ENCODE assay signal across 8 cellular contexts in genomic region chr11:78310500-78310909, GRCh38.
DNase-seq lines count a peak whose midpoint lies in the region; ATAC-seq, FAIRE-seq and TF ChIP-seq lines count a peak whose summit lies in the region.

No MANE protein-coding gene starts in this region.

- ATAC-seq in GM21737 (IDR thresholded peaks at IDR 0.05; ENCODE audit: unreplicated experiment), result peak; percentile 87

- H3F3A ChIP-seq in MM.1S (ENCODE audit: insufficient read depth, low read length), result peaks cover 12% of the 10 kb centered on the region
- H3F3A ChIP-seq in smooth muscle cell (ENCODE audit: low read depth), result no peaks in the 10 kb centered on the region

- DNase-seq in GM06990 (ENCODE audit: extremely low read depth, insufficient read length) (peak; percentile 79), MM.1S (peak; percentile 96), glutamatergic neuron (no peak), smooth muscle cell (lab: John Stamatoyannopoulos, UW; ENCODE audit: unreplicated experiment) (no peak), RCC 7860 (ENCODE audit: low spot score) (no peak), NCI-H1694 treated with DMSO at 0.1 percent for 48 hours (lab: John Stamatoyannopoulos, UW) (no peak)

- H3K4me1 ChIP-seq in MM.1S (ENCODE audit: low read length), result peaks cover 20% of the 10 kb centered on the region
- H3K4me1 ChIP-seq in liver (ENCODE audit: control insufficient read depth in 4 of 4, insufficient read depth in 4 of 4, low read length in 3 of 4), result peaks cover 3 to 32% (median 23%) of the 10 kb centered on the region in 4 donors
- peaks cover 6% of the 10 kb centered on the region for H3K4me1 ChIP-seq in smooth muscle cell (ENCODE audit: low read depth)

- WGBS in liver, result 23% methylated on average over 6 of the region's 6 CpGs
- WGBS in smooth muscle cell (ENCODE audit: low lambda C conversion rate), result 92% methylated on average over 6 of the region's 6 CpGs

- no peak overlapping the region for H2AFZ ChIP-seq in MM.1S (ENCODE audit: low read length)
- no peak overlapping the region for H2AFZ ChIP-seq in smooth muscle cell (ENCODE audit: low read depth)

- H3K9me3 Mint-ChIP-seq in glutamatergic neuron (ENCODE audit: unreplicated experiment), result no peaks in the 10 kb centered on the region

- H3K9ac ChIP-seq in MM.1S (ENCODE audit: low read length) (peak overlapping the region; percentile 17; the same call in 1 of the 2 replicates), liver (ENCODE audit: low read depth in 1 of 2, low read length in 2 of 2) (no peak overlapping the region), smooth muscle cell (ENCODE audit: low read depth) (no peak overlapping the region)

- H3K36me3 ChIP-seq in GM06990 (ENCODE audit: control insufficient read depth, insufficient read depth, low read length) (no peaks in the 10 kb centered on the region), MM.1S (replicated peaks; ENCODE audit: insufficient read depth, low read length) (no peaks in the 10 kb centered on the region), liver (ENCODE audit: control insufficient read depth in 4 of 4, insufficient read depth in 3 of 4, low read depth in 1 of 4, low read length in 3 of 4) (no peaks in the 10 kb centered on the region), smooth muscle cell (ENCODE audit: low read depth) (no peaks in the 10 kb centered on the region)

- H3K79me2 ChIP-seq in MM.1S (ENCODE audit: low read length) (no peaks in the 10 kb centered on the region), smooth muscle cell (ENCODE audit: low read depth) (peaks cover 91% of the 10 kb centered on the region)

- no peaks in the 10 kb centered on the region for H3K36me3 Mint-ChIP-seq in glutamatergic neuron (ENCODE audit: unreplicated experiment)

- H4K20me1 ChIP-seq in MM.1S (ENCODE audit: insufficient read depth, low read length) (no peaks in the 10 kb centered on the region), smooth muscle cell (ENCODE audit: low read depth) (peaks cover 7% of the 10 kb centered on the region)

- H3K27ac ChIP-seq in MM.1S (ENCODE audit: low read length) (peak overlapping the region; percentile 59; the same call in 1 of the 2 replicates), liver (ENCODE audit: low read depth in 1 of 2, low read length in 2 of 2) (peak overlapping the region in 1 of 2 donors; percentile 24), smooth muscle cell (ENCODE audit: low read depth) (no peak overlapping the region)

- TF ChIP-seq CTCF in GM06990 (IDR thresholded peaks at IDR 0.05; ENCODE audit: insufficient read depth, low read length, poor library complexity, severe bottlenecking) (no peak), MM.1S (IDR thresholded peaks at IDR 0.05; ENCODE audit: low read length) (no peak), liver (IDR thresholded peaks at IDR 0.05; ENCODE audit: low read depth, low read length, missing input control) (no peak), glutamatergic neuron (IDR thresholded peaks at IDR 0.05; ENCODE audit: partially characterized antibody, unreplicated experiment) (no peak), smooth muscle cell (IDR thresholded peaks at IDR 0.05; ENCODE audit: borderline replicate concordance, insufficient read depth, poor library complexity, severe bottlenecking) (no peak)

- no peak overlapping the region for H3K4me3 ChIP-seq in GM06990 (replicated peaks; ENCODE audit: low read depth, low read length)
- peak overlapping the region; percentile 20; the same call in 1 of the 2 replicates for H3K4me3 ChIP-seq in MM.1S (ENCODE audit: low read length)
- no peak overlapping the region for H3K4me3 ChIP-seq in liver (ENCODE audit: low read depth in 1 of 3, low read length in 3 of 3)
- no peak overlapping the region for H3K4me3 ChIP-seq in smooth muscle cell

- no peaks in the 10 kb centered on the region for H3K9me2 ChIP-seq in MM.1S (replicated peaks; ENCODE audit: insufficient read depth, low read length)

- H3K27ac Mint-ChIP-seq in glutamatergic neuron (ENCODE audit: unreplicated experiment), result no peak overlapping the region

- H3K4me2 ChIP-seq in MM.1S (ENCODE audit: low read depth, low read length), result peak overlapping the region; percentile 66
- no peak overlapping the region for H3K4me2 ChIP-seq in smooth muscle cell

- H3K27me3 ChIP-seq in GM06990 (replicated peaks; ENCODE audit: control insufficient read depth, insufficient read depth, low read length) (no peaks in the 10 kb centered on the region), MM.1S (replicated peaks; ENCODE audit: insufficient read depth, low read length) (no peaks in the 10 kb centered on the region), liver (ENCODE audit: control insufficient read depth in 4 of 4, insufficient read depth in 4 of 4, low read length in 3 of 4) (no peaks in the 10 kb centered on the region), smooth muscle cell (ENCODE audit: low read depth) (no peaks in the 10 kb centered on the region)

- TF ChIP-seq RAD21 in liver (IDR thresholded peaks at IDR 0.05), result peak; percentile 9 to 53

- peaks cover 4% of the 10 kb centered on the region for H3K27me3 Mint-ChIP-seq in glutamatergic neuron (ENCODE audit: unreplicated experiment)

- H3K4me3 Mint-ChIP-seq in glutamatergic neuron (ENCODE audit: unreplicated experiment), result no peak overlapping the region

- H3K4me1 Mint-ChIP-seq in glutamatergic neuron (ENCODE audit: low read depth, unreplicated experiment), result peaks cover 16% of the 10 kb centered on the region

- no peaks in the 10 kb centered on the region for H3K9me3 ChIP-seq in MM.1S (replicated peaks; ENCODE audit: insufficient read depth, low read length)
- H3K9me3 ChIP-seq in liver (ENCODE audit: control insufficient read depth in 4 of 4, low read length in 3 of 4), result no peaks in the 10 kb centered on the region
- no peaks in the 10 kb centered on the region for H3K9me3 ChIP-seq in smooth muscle cell (replicated peaks; ENCODE audit: low read depth)

- FAIRE-seq in RCC 7860 (lab: Jason Lieb, UNC), result no peak

TF ChIP-seq in liver, 16 proteins besides CTCF, POLR2A, EP300 and RAD21:
- TF ChIP-seq RXRA (IDR thresholded peaks at IDR 0.05) (peak; percentile 47 to 57), HNF4A (conservative IDR thresholded peaks at IDR 0.05) (peak; percentile 74 to 78), NR2F2 (IDR thresholded peaks at IDR 0.05) (no peak), FOXA1 (IDR thresholded peaks at IDR 0.05) (no peak), FOXA2 (IDR thresholded peaks at IDR 0.05) (no peak), MAX (IDR thresholded peaks at IDR 0.05) (no peak), GABPA (IDR thresholded peaks at IDR 0.05 in 1 of 2, conservative IDR thresholded peaks at IDR 0.05 in 1 of 2) (no peak), SP1 (IDR thresholded peaks at IDR 0.05) (peak; percentile 43), YY1 (IDR thresholded peaks at IDR 0.05) (no peak), REST (IDR thresholded peaks at IDR 0.05) (no peak), ATF3 (IDR thresholded peaks at IDR 0.05) (no peak), HNF4G (IDR thresholded peaks at IDR 0.05) (peak; percentile 51), JUND (IDR thresholded peaks at IDR 0.05) (no peak), EGR1 (IDR thresholded peaks at IDR 0.05; ENCODE audit: low read depth in 2 of 2) (no peak), ZBTB33 (IDR thresholded peaks at IDR 0.05) (no peak), TAF1 (conservative IDR thresholded peaks at IDR 0.05) (no peak)

Comparison
In these comparisons a context has a peak if more than half of its experiments do, and no peak if none do; other contexts are left out.
1. DNase-seq: peak in GM06990 (single experiment) and MM.1S (single experiment); none in glutamatergic neuron (single experiment), smooth muscle cell (single experiment), RCC 7860 (single experiment) and NCI-H1694 treated with DMSO at 0.1 percent for 48 hours (single experiment).